ENCODE assay signal across 8 cellular contexts in genomic region chr16:83744521-83744981, GRCh38.
DNase-seq lines count a peak whose midpoint lies in the region; ATAC-seq and TF ChIP-seq lines count a peak whose summit lies in the region.

No MANE protein-coding gene starts in this region.

- H3K27ac ChIP-seq in heart right ventricle: no peak overlapping the region

- 65 to 69% methylated on average over 9 of the region's 9 CpGs for WGBS in heart right ventricle, 2 donors

- DNase-seq in NOMO-1 treated with dmso at 0.1 percent for 144 hours (lab: John Stamatoyannopoulos, UW; ENCODE audit: unreplicated experiment): peak; percentile 51
- DNase-seq in heart right ventricle: peak in 1 of 2 donors; percentile 20
- peak; percentile 46 for DNase-seq in retina
- no peak for DNase-seq in activated CD4-positive, alpha-beta T cell treated with anti-CD3 and anti-CD28 coated beads for 4 hours
- DNase-seq in iPS-NIHi11 (ENCODE audit: low spot score): no peak

- H3K4me3 ChIP-seq in heart right ventricle: no peak overlapping the region

- H3K27me3 ChIP-seq in heart right ventricle: no peaks in the 10 kb centered on the region

- H3K9me3 ChIP-seq in heart right ventricle: no peaks in the 10 kb centered on the region

- H3K36me3 ChIP-seq in heart right ventricle: peaks cover 0 to 14% (median 0%) of the 10 kb centered on the region in 9 donors

- TF ChIP-seq CTCF in heart right ventricle (IDR thresholded peaks at IDR 0.05): no peak

- H3K4me1 ChIP-seq in heart right ventricle: peaks cover 0 to 9% (median 0%) of the 10 kb centered on the region in 9 donors

- peak; percentile 85 for ATAC-seq in GM19043 (IDR thresholded peaks at IDR 0.05; ENCODE audit: low read depth, unreplicated experiment)
- peak; percentile 17 to 89 (median 47) for ATAC-seq in heart right ventricle
- no peak for ATAC-seq in HG03045 (IDR thresholded peaks at IDR 0.05; ENCODE audit: unreplicated experiment)
- no peak for ATAC-seq in HG02642 (IDR thresholded peaks at IDR 0.05; ENCODE audit: poor library complexity, unreplicated experiment)

- intact Hi-C loops in heart right ventricle (cut with DNase I): no loop called here

Comparison
In these comparisons a context has a peak if more than half of its experiments do, and no peak if none do; other contexts are left out.
1. ATAC-seq: peak in GM19043 (single experiment) and heart right ventricle (8 of 8); none in HG03045 (single experiment) and HG02642 (single experiment).
2. DNase-seq: peak in NOMO-1 treated with dmso at 0.1 percent for 144 hours (single experiment) and retina (single experiment); none in activated CD4-positive, alpha-beta T cell treated with anti-CD3 and anti-CD28 coated beads for 4 hours (0 of 2) and iPS-NIHi11 (single experiment).